8 cellular contexts compared by ENCODE assay signal in the genomic region with DNA sequence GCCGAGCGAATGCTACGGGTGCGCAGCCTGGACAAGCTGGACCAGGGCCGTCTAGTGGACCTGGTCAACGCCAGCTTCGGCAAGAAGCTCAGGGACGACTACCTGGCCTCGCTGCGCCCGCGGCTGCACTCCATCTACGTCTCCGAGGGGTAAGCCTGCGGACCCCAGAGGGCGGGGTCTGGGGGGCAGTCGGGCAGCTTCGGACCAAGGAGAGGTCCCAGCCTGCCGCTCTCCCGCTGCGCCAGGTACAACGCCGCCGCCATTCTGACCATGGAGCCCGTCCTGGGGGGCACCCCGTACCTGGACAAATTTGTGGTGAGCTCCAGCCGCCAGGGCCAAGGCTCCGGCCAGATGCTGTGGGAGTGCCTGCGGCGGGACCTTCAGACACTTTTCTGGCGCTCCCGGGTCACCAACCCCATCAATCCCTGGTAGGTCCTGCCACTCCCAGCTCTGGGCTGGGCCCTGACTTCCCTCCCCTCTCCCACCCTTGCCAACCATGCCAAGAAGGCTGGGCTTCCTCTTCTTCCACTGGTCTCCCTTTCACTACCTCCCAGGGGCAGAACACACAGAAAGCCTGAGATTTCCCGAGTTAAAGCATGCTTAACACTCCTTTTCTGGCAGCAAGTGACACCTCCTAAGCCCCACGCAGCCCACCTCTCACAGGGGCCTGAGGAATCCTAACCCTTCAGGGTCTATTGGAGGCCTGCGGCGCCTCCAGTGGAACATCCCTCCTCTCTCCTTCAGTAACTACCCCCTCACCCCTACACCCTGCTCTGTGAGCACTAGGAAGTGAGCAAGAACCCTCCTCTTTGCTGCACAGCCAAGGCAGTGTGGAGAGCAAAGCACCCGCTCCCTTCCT. TPM values are rescaled to one million over a fixed set of nuclear protein-coding genes. Genes with fewer than 3 reads are reported as not detected.
DNase-seq lines count a peak whose midpoint lies in the region; ATAC-seq, FAIRE-seq and TF ChIP-seq lines count a peak whose summit lies in the region.

No MANE protein-coding gene starts in this region.

- H3K4me3 ChIP-seq in brain microvascular endothelial cell (ENCODE audit: low read depth, low read length) (peak overlapping the region; percentile 65), lower leg skin (ENCODE audit: low read depth, poor library complexity, severe bottlenecking) (peak overlapping the region; percentile 23)

- POLR2A ChIA-PET in CD4-positive, alpha-beta T cell (lab: Charles Lee): interaction anchor here (0.7 to 1.2 kb wide), 2 partner anchors 79 to 179 kb away, joined by 3 read pairs; a partner anchor contains a TSS

- DNase-seq in CD4-positive, alpha-beta T cell: no peak
- DNase-seq in HT1080 (ENCODE audit: low read depth): peak; percentile 48
- DNase-seq in brain microvascular endothelial cell: no peak
- DNase-seq in lower leg skin (ENCODE audit: low spot score in 2 of 2): no peak
- peak; percentile 31 for DNase-seq in urothelium cell line (ENCODE audit: low spot score)
- no peak for DNase-seq in dermis blood vessel endothelial cell
- DNase-seq in SIG-M5 (lab: John Stamatoyannopoulos, UW): no peak
- no peak for DNase-seq in NCI-H748 (lab: John Stamatoyannopoulos, UW; ENCODE audit: unreplicated experiment)

- H3K27ac ChIP-seq in CD4-positive, alpha-beta T cell (ENCODE audit: low read depth, low read length): no peak overlapping the region
- H3K27ac ChIP-seq in brain microvascular endothelial cell: peak overlapping the region; percentile 4

- peaks cover 22% of the 10 kb centered on the region for H3K4me1 Mint-ChIP-seq in CD4-positive, alpha-beta T cell (ENCODE audit: low read depth)

- no peak for TF ChIP-seq POLR2A in lower leg skin (IDR thresholded peaks at IDR 0.05)

- peak overlapping the region; percentile 28 for H3K27ac Mint-ChIP-seq in CD4-positive, alpha-beta T cell

- H3K9me3 ChIP-seq in CD4-positive, alpha-beta T cell (ENCODE audit: control insufficient read depth, low read length): no peaks in the 10 kb centered on the region

- FAIRE-seq in urothelium cell line (lab: Jason Lieb, UNC): no peak

- no peaks in the 10 kb centered on the region for H3K36me3 ChIP-seq in brain microvascular endothelial cell (replicated peaks)

- WGBS in lower leg skin, 2 donors: 6 to 10% methylated on average over 10 to 33 of the region's 37 CpGs

- CTCF ChIA-PET in CD4-positive, alpha-beta T cell (lab: Charles Lee): interaction anchor here (0.8 to 1.9 kb wide), 2 partner anchors 15 to 34 kb away, joined by 3 to 8 read pairs; no protein-coding TSS in a partner anchor

- no peak for ATAC-seq in CD4-positive, alpha-beta T cell (ENCODE audit: poor library complexity)

- H3K9me3 Mint-ChIP-seq in CD4-positive, alpha-beta T cell: no peaks in the 10 kb centered on the region

- peaks cover 29% of the 10 kb centered on the region for H3K36me3 Mint-ChIP-seq in CD4-positive, alpha-beta T cell (ENCODE audit: low read depth)

- intact Hi-C loops in CD4-positive, alpha-beta T cell (cut with DNase I, micrococcal nuclease): loop anchor here in 1 of 2 experiments (2.0 to 5.0 kb wide), 3 partner anchors 59 to 180 kb away; a partner anchor contains a TSS
- intact Hi-C loops in lower leg skin (cut with DNase I; ENCODE audit: low total_unique reads): no loop called here

- no peaks in the 10 kb centered on the region for H3K27me3 ChIP-seq in CD4-positive, alpha-beta T cell (ENCODE audit: control insufficient read depth, insufficient read depth, low read length)
- H3K27me3 ChIP-seq in brain microvascular endothelial cell (replicated peaks): no peaks in the 10 kb centered on the region

- peaks cover 30% of the 10 kb centered on the region for H3K27me3 Mint-ChIP-seq in CD4-positive, alpha-beta T cell

- in situ Hi-C loops in brain microvascular endothelial cell (cut with HindIII; ENCODE audit: low pct_ligation_motif_present, low sequenced_read_pairs): no loop called here

- no peak for TF ChIP-seq CTCF in CD4-positive, alpha-beta T cell (IDR thresholded peaks at IDR 0.05)
- TF ChIP-seq CTCF in brain microvascular endothelial cell (IDR thresholded peaks at IDR 0.05; ENCODE audit: low read depth, low read length, missing control alignments): no peak
- TF ChIP-seq CTCF in lower leg skin (IDR thresholded peaks at IDR 0.05): no peak

- H3K4me3 Mint-ChIP-seq in CD4-positive, alpha-beta T cell: peak overlapping the region; percentile 93

RNA-seq across cellular contexts. Expression of a gene that starts 3.2 kb away (rescaled TPM):
- total RNA-seq in CD4-positive, alpha-beta T cell: under 1 TPM; 0.14 to 0.56 TPM
- total RNA-seq in HT1080 (2014; rRNA removed; shearing (Covaris generic)): 2.6 and 3.3 TPM in 2 replicates
- 1.6 and 2.2 TPM in 2 replicates for polyA plus RNA-seq in HT1080 (2015; cell fraction: cytosol; rRNA removed)
- polyA plus RNA-seq in HT1080 (2015; cell fraction: nucleus; rRNA removed): 1.3 and 1.5 TPM in 2 replicates
- total RNA-seq in lower leg skin (1 to 10 TPM; 3.2 to 4.9 (median 3.6) TPM), dermis blood vessel endothelial cell (6.8 and 10.0 TPM in 2 replicates)

RNA-seq across cellular contexts. Expression of a gene that starts 7.2 kb away (rescaled TPM):
- total RNA-seq in CD4-positive, alpha-beta T cell: 1 to 10 TPM; 8.8 to 9.7 TPM
- total RNA-seq in HT1080 (2014; rRNA removed; shearing (Covaris generic)): 48.2 and 56.1 TPM in 2 replicates
- 57.2 and 58.1 TPM in 2 replicates for polyA plus RNA-seq in HT1080 (2015; cell fraction: cytosol; rRNA removed)
- polyA plus RNA-seq in HT1080 (2015; cell fraction: nucleus; rRNA removed): 51.9 and 52.0 TPM in 2 replicates
- total RNA-seq in lower leg skin: 10 to 100 TPM; 28.4 to 48.0 (median 41.2) TPM
- 85.2 and 117 TPM in 2 replicates for total RNA-seq in dermis blood vessel endothelial cell

RNA-seq across cellular contexts. Expression of a gene that starts 53.8 kb away (rescaled TPM):
- not detected for total RNA-seq in CD4-positive, alpha-beta T cell
- not detected in 2 replicates for total RNA-seq in HT1080 (2014; rRNA removed; shearing (Covaris generic))
- 0.37 TPM in 1 of 2 replicates, not detected in the other for polyA plus RNA-seq in HT1080 (2015; cell fraction: cytosol; rRNA removed)
- polyA plus RNA-seq in HT1080 (2015; cell fraction: nucleus; rRNA removed): not detected in 2 replicates
- total RNA-seq in lower leg skin: not detected
- not detected in 2 replicates for total RNA-seq in dermis blood vessel endothelial cell

RNA-seq across cellular contexts. Expression of a gene that starts 58.9 kb away (rescaled TPM):
- 10 to 100 TPM; 34.6 to 36.1 TPM for total RNA-seq in CD4-positive, alpha-beta T cell
- 68.6 and 92.3 TPM in 2 replicates for total RNA-seq in HT1080 (2014; rRNA removed; shearing (Covaris generic))
- polyA plus RNA-seq in HT1080 (2015; cell fraction: cytosol; rRNA removed): 102 and 109 TPM in 2 replicates
- 34.7 and 38.4 TPM in 2 replicates for polyA plus RNA-seq in HT1080 (2015; cell fraction: nucleus; rRNA removed)
- total RNA-seq in lower leg skin (10 to 100 TPM; 15.0 to 31.7 (median 19.0) TPM), dermis blood vessel endothelial cell (21.8 and 32.0 TPM in 2 replicates)

Comparison
In these comparisons a context has a peak if more than half of its experiments do, and no peak if none do; other contexts are left out.
1. DNase-seq: peak in HT1080 (single experiment) and urothelium cell line (single experiment); none in CD4-positive, alpha-beta T cell (0 of 10), brain microvascular endothelial cell (single experiment), lower leg skin (0 of 2), dermis blood vessel endothelial cell (single experiment), SIG-M5 (single experiment) and NCI-H748 (single experiment).